Comparison of ENCODE assay signal across 17 cellular contexts in the genomic region with DNA sequence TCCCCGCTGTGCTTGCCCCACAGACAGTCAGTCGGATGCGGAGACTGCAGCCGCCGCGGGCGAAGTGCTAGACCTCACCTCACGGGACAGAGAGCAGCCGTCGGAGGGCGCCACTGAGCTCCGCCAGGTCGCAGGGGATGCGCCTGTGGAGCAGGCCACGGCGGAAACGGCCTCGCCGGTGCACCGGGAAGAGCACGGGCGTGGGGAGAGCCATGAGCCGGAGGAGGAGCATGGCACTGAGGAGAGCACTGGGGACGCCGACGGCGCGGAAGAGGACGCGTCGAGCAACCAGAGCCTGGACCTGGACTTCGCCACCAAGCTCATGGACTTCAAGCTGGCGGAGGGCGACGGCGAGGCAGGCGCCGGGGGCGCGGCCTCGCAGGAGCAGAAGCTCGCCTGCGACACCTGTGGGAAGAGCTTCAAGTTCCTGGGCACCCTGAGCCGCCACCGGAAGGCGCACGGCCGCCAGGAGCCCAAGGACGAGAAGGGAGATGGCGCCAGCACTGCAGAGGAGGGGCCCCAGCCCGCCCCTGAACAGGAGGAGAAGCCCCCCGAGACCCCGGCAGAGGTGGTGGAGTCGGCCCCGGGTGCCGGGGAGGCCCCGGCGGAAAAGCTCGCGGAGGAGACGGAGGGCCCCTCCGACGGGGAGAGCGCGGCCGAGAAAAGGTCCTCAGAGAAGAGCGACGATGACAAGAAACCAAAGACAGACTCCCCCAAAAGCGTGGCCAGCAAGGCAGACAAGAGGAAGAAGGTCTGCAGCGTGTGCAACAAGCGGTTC.
A peak's percentile ranks its signal among the peaks of the same experiment; 100 is the strongest.
DNase-seq lines count a peak whose midpoint lies in the region; ATAC-seq, FAIRE-seq and TF ChIP-seq lines count a peak whose summit lies in the region.
"Had no signal": no experiment of that assay in that cellular context is flagged by ENCODE, and none has a peak within 500 bp of the region (broad histone marks: within the 10 kb centered on the region; RNA-seq: fewer than 3 reads in every experiment).

No MANE protein-coding gene starts in this region.

- intact Hi-C loops in K562 (cut with micrococcal nuclease) (loop anchor here (10.0 kb wide), 1 partner anchor 322 kb away; no protein-coding TSS in a partner anchor), posterior vena cava (cut with DNase I) (loop anchor here (5.0 to 10.0 kb wide), 3 partner anchors 142 to 564 kb away; partner anchors contain the start of gene RREB1 (in 1 of the 2))

- DNase-seq in H7 (peak; percentile 75), K562 (ENCODE audit: extremely low read depth in 1 of 4, low spot score in 3 of 4) (no peak), foreskin keratinocyte (no peak), posterior vena cava (ENCODE audit: low spot score) (peak; percentile 70), middle frontal gyrus (ENCODE audit: extremely low spot score, low spot score) (no peak), GOT3 (lab: John Stamatoyannopoulos, UW) (no peak), NCI-H1694 treated with DMSO at 0.1 percent for 48 hours (lab: John Stamatoyannopoulos, UW) (no peak)
- DNase-seq: BE2C; CD4-positive, alpha-beta memory T cell; GDM1; HCEC 1CT; NCI-H1417 treated with DMSO at 0.1 percent for 48 hours; NCI-H2029; NCI-H748 treated with DMSO at 0.1 percent for 48 hours; OCI-M1; SIG-M5 had no signal

- BruUV-seq in K562 (replicated peaks; lab: Mats Ljungman, UMichigan) = no TSS peak

- H3K4me1 ChIP-seq in K562 (replicated peaks in 1 of 2; ENCODE audit: control insufficient read depth in 2 of 2, insufficient read depth in 2 of 2, low read length in 2 of 2) = peaks cover 8 to 17% of the 10 kb centered on the region in 2 experiments
- no peaks in the 10 kb centered on the region for H3K4me1 ChIP-seq in foreskin keratinocyte
- H3K4me1 ChIP-seq: BE2C had no signal

- no peaks in the 10 kb centered on the region for H3K9me3 ChIP-seq in K562 (replicated peaks; ENCODE audit: control insufficient read depth, insufficient read depth, low read depth, low read length)
- H3K9me3 ChIP-seq: BE2C had no signal

- H3K79me2 ChIP-seq in K562 (ENCODE audit: control insufficient read depth, insufficient read depth, low read length) = peaks cover 27% of the 10 kb centered on the region

- no peaks in the 10 kb centered on the region for H3K9me1 ChIP-seq in K562 (ENCODE audit: control insufficient read depth, insufficient read depth, low read length)

- CTCF ChIA-PET in K562 (lab: Yijun Ruan, JAX; ENCODE audit: low intra/inter-chr PET ratio) = no interaction called here

- TF ChIP-seq POLR2A in K562 (conservative IDR thresholded peaks at IDR 0.05) = no peak

- H3K4me2 ChIP-seq in K562 (ENCODE audit: insufficient read depth, low read length) = no peak overlapping the region

- TF ChIP-seq EP300 in K562 (IDR thresholded peaks at IDR 0.05; ENCODE audit: low read length) = no peak

- H3K27ac ChIP-seq in K562 (ENCODE audit: extremely low read depth, low read depth, low read length) (no peak overlapping the region), foreskin keratinocyte (no peak overlapping the region)

- no peak overlapping the region for H3K9ac ChIP-seq in K562 (ENCODE audit: insufficient read depth in 1 of 2, low read depth in 2 of 2, low read length in 2 of 2)

- in situ Hi-C loops in K562 (cut with MboI) = loop anchor here (25.0 kb wide), 1 partner anchor 559 kb away; no protein-coding TSS in a partner anchor

- FAIRE-seq in K562 (lab: Jason Lieb, UNC) = no peak

- no peak for ATAC-seq in K562
- ATAC-seq in foreskin keratinocyte = no peak
- ATAC-seq in HG02759 (IDR thresholded peaks at IDR 0.05; ENCODE audit: unreplicated experiment) = no peak

- H3K27me3 ChIP-seq in H7 (ENCODE audit: control insufficient read depth, insufficient read depth, low read length) (no peaks in the 10 kb centered on the region), K562 (ENCODE audit: control insufficient read depth in 2 of 2, insufficient read depth in 2 of 2, low read length in 2 of 2) (no peaks in the 10 kb centered on the region), foreskin keratinocyte (no peaks in the 10 kb centered on the region)
- H3K27me3 ChIP-seq: BE2C had no signal

- POLR2A ChIA-PET in K562 (lab: Yijun Ruan, JAX) = interaction anchor here (1.3 kb wide), 1 partner anchor 11 kb away, joined by 6 read pairs; no protein-coding TSS in a partner anchor

- 94% methylated on average over 31 of the region's 71 CpGs for WGBS in K562 (ENCODE audit: insufficient coverage, low coverage, missing lambda C conversion rate)

- TF ChIP-seq RAD21 in K562 (CRISPR knock-in tag; conservative IDR thresholded peaks at IDR 0.05 in 1 of 2, IDR thresholded peaks at IDR 0.05 in 1 of 2) = no peak

- H3K4me3 ChIP-seq in H7 (ENCODE audit: insufficient read depth, low read depth, low read length) (no peak overlapping the region), K562 (no peak overlapping the region)

- 0 out of 6 replicates have a peak, but pooled peaks of 2 of the 3 experiments have one; percentile 1 to 7 for TF ChIP-seq CTCF in K562 (IDR thresholded peaks at IDR 0.05 in 2 of 3, conservative IDR thresholded peaks at IDR 0.05 in 1 of 3; ENCODE audit: insufficient read depth in 2 of 3, low read depth in 1 of 3, low read length in 3 of 3)
- peak; percentile 27 for TF ChIP-seq CTCF in foreskin keratinocyte (conservative IDR thresholded peaks at IDR 0.05)

- H4K20me1 ChIP-seq in K562 (replicated peaks; ENCODE audit: control insufficient read depth, insufficient read depth, low read length) = peaks cover 3% of the 10 kb centered on the region; the same call in 1 of the 2 replicates

- H2AFZ ChIP-seq in K562 (ENCODE audit: low read depth, low read length) = no peak overlapping the region

- H3K36me3 ChIP-seq in H7 (replicated peaks; ENCODE audit: control insufficient read depth, insufficient read depth, low read length) = peaks cover 5% of the 10 kb centered on the region
- peaks cover 91% of the 10 kb centered on the region for H3K36me3 ChIP-seq in K562 (ENCODE audit: control insufficient read depth, insufficient read depth, low read length)
- H3K36me3 ChIP-seq: BE2C had no signal

TF ChIP-seq in K562, 482 proteins besides CTCF, POLR2A, EP300 and RAD21 (continues in another document):
- TF ChIP-seq RBM22 (IDR thresholded peaks at IDR 0.05; ENCODE audit: low read depth, low read length, poor library complexity, severe bottlenecking) = peak; percentile 97
- peak; percentile 92 for TF ChIP-seq ZBTB33 (CRISPR knock-in tag; IDR thresholded peaks at IDR 0.05)
- TF ChIP-seq CREB5 (CRISPR knock-in tag; IDR thresholded peaks at IDR 0.05) = no peak
- TF ChIP-seq ZNF584 (CRISPR knock-in tag; IDR thresholded peaks at IDR 0.05; ENCODE audit: low read depth) = no peak
- TF ChIP-seq L3MBTL2 (IDR thresholded peaks at IDR 0.05) = no peak
- TF ChIP-seq, protein P1, sequence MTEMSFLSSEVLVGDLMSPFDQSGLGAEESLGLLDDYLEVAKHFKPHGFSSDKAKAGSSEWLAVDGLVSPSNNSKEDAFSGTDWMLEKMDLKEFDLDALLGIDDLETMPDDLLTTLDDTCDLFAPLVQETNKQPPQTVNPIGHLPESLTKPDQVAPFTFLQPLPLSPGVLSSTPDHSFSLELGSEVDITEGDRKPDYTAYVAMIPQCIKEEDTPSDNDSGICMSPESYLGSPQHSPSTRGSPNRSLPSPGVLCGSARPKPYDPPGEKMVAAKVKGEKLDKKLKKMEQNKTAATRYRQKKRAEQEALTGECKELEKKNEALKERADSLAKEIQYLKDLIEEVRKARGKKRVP (CRISPR knock-in tag; IDR thresholded peaks at IDR 0.05) = no peak

Comparison
In these comparisons a context has a peak if more than half of its experiments do, and no peak if none do; other contexts are left out.
1. DNase-seq: peak in H7 (single experiment) and posterior vena cava (single experiment); none in K562 (0 of 4), foreskin keratinocyte (0 of 2), middle frontal gyrus (single experiment), GOT3 (single experiment) and NCI-H1694 treated with DMSO at 0.1 percent for 48 hours (single experiment).